Comparison of ENCODE assay signal across 9 cellular contexts in genomic region chr17:77420476-77420803, GRCh38.
DNase-seq lines count a peak whose midpoint lies in the region; ATAC-seq and TF ChIP-seq lines count a peak whose summit lies in the region.
"Had no signal": no experiment of that assay in that cellular context is flagged by ENCODE, and none has a peak within 500 bp of the region (broad histone marks: within the 10 kb centered on the region; RNA-seq: fewer than 3 reads in every experiment).

No MANE protein-coding gene starts in this region.

- intact Hi-C loops in esophagus muscularis mucosa (cut with DNase I) (no loop called here), prostate gland (cut with DNase I) (no loop called here)

- no peak for TF ChIP-seq EP300 in esophagus muscularis mucosa (IDR thresholded peaks at IDR 0.05)

- H3K27me3 ChIP-seq in DOHH2 (ENCODE audit: control insufficient read depth, low read length) (no peaks in the 10 kb centered on the region), RWPE2 (ENCODE audit: insufficient read depth, poor library complexity, severe bottlenecking) (no peaks in the 10 kb centered on the region), esophagus muscularis mucosa (no peaks in the 10 kb centered on the region), prostate gland (replicated peaks; ENCODE audit: insufficient read depth) (no peaks in the 10 kb centered on the region)
- H3K27me3 ChIP-seq: left lung had no signal

- ATAC-seq in RWPE2 (ENCODE audit: low read depth) (no peak), HG02870 (IDR thresholded peaks at IDR 0.05; ENCODE audit: unreplicated experiment) (no peak)

- H3F3A ChIP-seq in DOHH2 (ENCODE audit: control insufficient read depth, insufficient read depth), result peaks cover 3% of the 10 kb centered on the region

- H3K9me2 ChIP-seq in DOHH2 (replicated peaks; ENCODE audit: control insufficient read depth, low read length), result no peaks in the 10 kb centered on the region

- 22% methylated on average over 5 of the region's 5 CpGs for WGBS in esophagus muscularis mucosa
- WGBS in prostate gland, result 34% methylated on average over 5 of the region's 5 CpGs

- H3K36me3 ChIP-seq in DOHH2 (ENCODE audit: control insufficient read depth, low read length) (no peaks in the 10 kb centered on the region), RWPE2 (ENCODE audit: low read depth) (peaks cover 34% of the 10 kb centered on the region), esophagus muscularis mucosa (peaks cover 0 to 5% (median 0%) of the 10 kb centered on the region in 4 donors), prostate gland (no peaks in the 10 kb centered on the region)

- H3K27ac ChIP-seq in DOHH2 (ENCODE audit: low read depth, low read length) (peak overlapping the region; percentile 33), RWPE2 (ENCODE audit: poor library complexity, severe bottlenecking) (peak overlapping the region; percentile 95), esophagus muscularis mucosa (replicated peaks in 1 of 4) (peak overlapping the region; percentile 96 to 99 (median 98)), prostate gland (peak overlapping the region; percentile 80 to 90)

- H3K4me2 ChIP-seq in DOHH2 (ENCODE audit: low read length), result peak overlapping the region; percentile 58

- no peak for TF ChIP-seq CTCF in DOHH2 (IDR thresholded peaks at IDR 0.05; ENCODE audit: low read depth, low read length, poor library complexity, severe bottlenecking)
- no peak for TF ChIP-seq CTCF in RWPE2 (IDR thresholded peaks at IDR 0.05; ENCODE audit: poor library complexity, severe bottlenecking)
- TF ChIP-seq CTCF in esophagus muscularis mucosa (IDR thresholded peaks at IDR 0.05), result peak in 1 of 3 experiments; percentile 27
- no peak for TF ChIP-seq CTCF in prostate gland (IDR thresholded peaks at IDR 0.05)

- DNase-seq in RWPE2 (ENCODE audit: low spot score) (no peak), esophagus muscularis mucosa (ENCODE audit: extremely low spot score) (no peak), prostate gland (ENCODE audit: low spot score) (no peak), RPMI8226 (no peak), superior temporal gyrus (ENCODE audit: extremely low spot score) (no peak), AG08396 (ENCODE audit: low spot score) (no peak)

- peak overlapping the region; percentile 48 for H3K4me3 ChIP-seq in DOHH2 (ENCODE audit: low read length)
- H3K4me3 ChIP-seq in RWPE2 (ENCODE audit: severe bottlenecking), result no peak overlapping the region
- peak overlapping the region in 1 of 4 donors; percentile 2 for H3K4me3 ChIP-seq in esophagus muscularis mucosa
- no peak overlapping the region for H3K4me3 ChIP-seq in prostate gland
- H3K4me3 ChIP-seq: left lung had no signal

- H3K9me3 ChIP-seq in DOHH2 (ENCODE audit: control insufficient read depth, insufficient read depth, low read length) (no peaks in the 10 kb centered on the region), RWPE2 (ENCODE audit: severe bottlenecking) (no peaks in the 10 kb centered on the region), esophagus muscularis mucosa (no peaks in the 10 kb centered on the region), prostate gland (no peaks in the 10 kb centered on the region)
- H3K9me3 ChIP-seq: left lung had no signal

- TF ChIP-seq POLR2A in esophagus muscularis mucosa (IDR thresholded peaks at IDR 0.05; ENCODE audit: low read depth), result no peak
- no peak for TF ChIP-seq POLR2A in prostate gland (IDR thresholded peaks at IDR 0.05)

- H4K20me1 ChIP-seq in DOHH2 (ENCODE audit: control insufficient read depth, insufficient read depth, low read depth, low read length), result no peaks in the 10 kb centered on the region

- no peaks in the 10 kb centered on the region for H3K79me2 ChIP-seq in DOHH2 (ENCODE audit: control insufficient read depth, low read length)

- H3K4me1 ChIP-seq in DOHH2 (ENCODE audit: control insufficient read depth, low read length) (peaks cover 38% of the 10 kb centered on the region), RWPE2 (ENCODE audit: insufficient read depth, poor library complexity, severe bottlenecking) (peaks cover 66% of the 10 kb centered on the region), esophagus muscularis mucosa (peaks cover 65 to 100% (median 100%) of the 10 kb centered on the region in 4 donors), prostate gland (replicated peaks) (peaks cover 20% of the 10 kb centered on the region)

Comparison
In these comparisons a context has a peak if more than half of its experiments do, and no peak if none do; other contexts are left out.
1. H3K27ac ChIP-seq: peak in every context shown above with its lines; median percentile 98 in esophagus muscularis mucosa; 95 in RWPE2; 85 in prostate gland; 33 in DOHH2.